ENCODE assay signal across 14 cellular contexts in the genomic region with DNA sequence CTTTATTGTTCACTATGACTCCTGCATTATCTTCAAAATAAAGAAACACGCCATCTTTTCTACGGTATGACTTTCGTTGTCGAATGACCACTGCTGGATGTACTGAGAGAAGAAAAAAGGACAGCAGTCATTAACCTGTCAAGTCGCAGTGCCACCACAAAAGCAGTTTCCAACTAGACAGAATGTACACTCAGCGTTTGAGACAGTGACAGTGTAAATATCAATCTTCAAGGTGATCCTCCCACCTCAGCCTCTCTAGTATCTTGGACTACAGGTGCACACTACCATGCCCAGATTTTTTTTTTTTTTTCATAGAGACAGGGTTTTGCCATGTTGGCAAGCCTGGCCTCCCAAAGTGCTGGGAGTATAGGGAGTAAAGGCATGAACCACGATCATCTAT. TPM values are rescaled to one million over a fixed set of nuclear protein-coding genes. Genes with fewer than 3 reads are reported as not detected.
DNase-seq lines count a peak whose midpoint lies in the region; ATAC-seq and TF ChIP-seq lines count a peak whose summit lies in the region.
"Had no signal": no experiment of that assay in that cellular context is flagged by ENCODE, and none has a peak within 500 bp of the region (broad histone marks: within the 10 kb centered on the region; RNA-seq: fewer than 3 reads in every experiment).

No MANE protein-coding gene starts in this region.

- no peak overlapping the region for H3K9ac ChIP-seq in SK-N-SH

- WGBS in SK-N-SH (ENCODE audit: low lambda C conversion rate) = 87% methylated on average over 7 of the region's 7 CpGs

- DNase-seq in SK-N-SH = no peak
- no peak for DNase-seq in NB4 (ENCODE audit: low read depth)
- DNase-seq in central memory CD8-positive, alpha-beta T cell (ENCODE audit: low spot score in 2 of 2) = no peak
- no peak for DNase-seq in neural crest cell (ENCODE audit: low read depth, low spot score)
- no peak for DNase-seq in sciatic nerve (ENCODE audit: low spot score)
- DNase-seq: 8988T, GDM1, left ventricle myocardium superior, RPMI8226 had no signal

- CTCF ChIA-PET in SK-N-SH (lab: Yijun Ruan, JAX) = no interaction called here

- TF ChIP-seq CTCF in SK-N-SH (IDR thresholded peaks at IDR 0.05) = no peak
- no peak for TF ChIP-seq CTCF in NB4 (IDR thresholded peaks at IDR 0.05; ENCODE audit: low read depth, low read length)
- no peak for TF ChIP-seq CTCF in neural crest cell (conservative IDR thresholded peaks at IDR 0.05)

- intact Hi-C loops in sciatic nerve (cut with DNase I) = no loop called here

- H3K9me2 ChIP-seq in SK-N-SH = no peaks in the 10 kb centered on the region

- no peaks in the 10 kb centered on the region for H3K27me3 Mint-ChIP-seq in central memory CD8-positive, alpha-beta T cell
- no peaks in the 10 kb centered on the region for H3K27me3 Mint-ChIP-seq in neural crest cell (ENCODE audit: low read depth)

- H3K36me3 ChIP-seq in SK-N-SH (replicated peaks in 1 of 2; ENCODE audit: control insufficient read depth in 1 of 2, insufficient read depth in 2 of 2, low read length in 1 of 2) = peaks cover 46 to 56% of the 10 kb centered on the region in 2 experiments

- peak overlapping the region; percentile 96 for H3K27ac Mint-ChIP-seq in central memory CD8-positive, alpha-beta T cell (ENCODE audit: low read depth)
- H3K27ac Mint-ChIP-seq in neural crest cell (ENCODE audit: unreplicated experiment) = no peak overlapping the region

- H3K9me3 ChIP-seq in SK-N-SH = no peaks in the 10 kb centered on the region
- H3K9me3 ChIP-seq: ascending aorta had no signal

- H3F3A ChIP-seq in SK-N-SH (replicated peaks; ENCODE audit: insufficient read depth) = peaks cover 79% of the 10 kb centered on the region

- H3K9me3 Mint-ChIP-seq in central memory CD8-positive, alpha-beta T cell = no peaks in the 10 kb centered on the region
- no peaks in the 10 kb centered on the region for H3K9me3 Mint-ChIP-seq in neural crest cell

- no peak overlapping the region for H3K27ac ChIP-seq in SK-N-SH (ENCODE audit: low read depth in 2 of 2, low read length in 1 of 2)
- H3K27ac ChIP-seq: ascending aorta had no signal

- H3K4me3 Mint-ChIP-seq in central memory CD8-positive, alpha-beta T cell = no peak overlapping the region
- peak overlapping the region; percentile 98 for H3K4me3 Mint-ChIP-seq in neural crest cell

- peaks cover 42% of the 10 kb centered on the region for H4K20me1 ChIP-seq in SK-N-SH (ENCODE audit: insufficient read depth)

- peaks cover 49% of the 10 kb centered on the region for H3K79me2 ChIP-seq in SK-N-SH (ENCODE audit: insufficient read depth)

- no peak for TF ChIP-seq EP300 in SK-N-SH (IDR thresholded peaks at IDR 0.05; ENCODE audit: borderline replicate concordance in 1 of 2, low read depth in 1 of 2, low read length in 1 of 2)

- H3K4me1 ChIP-seq in SK-N-SH (ENCODE audit: control insufficient read depth in 1 of 2, insufficient read depth in 2 of 2, low read depth in 1 of 2, low read length in 1 of 2) = peaks cover 17 to 20% of the 10 kb centered on the region in 2 experiments; a peak in 2 of 4 replicates

- peaks cover 66% of the 10 kb centered on the region for H3K36me3 Mint-ChIP-seq in central memory CD8-positive, alpha-beta T cell (ENCODE audit: insufficient read depth)
- peaks cover 38% of the 10 kb centered on the region for H3K36me3 Mint-ChIP-seq in neural crest cell (ENCODE audit: low read depth)

- no peak for TF ChIP-seq POLR2A in NB4 (IDR thresholded peaks at IDR 0.05; ENCODE audit: extremely low read depth, insufficient read length)

- H3K4me3 ChIP-seq in SK-N-SH (ENCODE audit: low read depth in 2 of 2, low read length in 1 of 2) = peak overlapping the region; percentile 74 to 91; a peak in 3 of 4 replicates
- peak overlapping the region; percentile 100 for H3K4me3 ChIP-seq in NB4 (ENCODE audit: low read depth, low read length)

- TF ChIP-seq RAD21 in SK-N-SH (IDR thresholded peaks at IDR 0.05; ENCODE audit: low read length) = no peak

- H3K4me1 Mint-ChIP-seq in central memory CD8-positive, alpha-beta T cell = peaks cover 44% of the 10 kb centered on the region
- H3K4me1 Mint-ChIP-seq in neural crest cell = peaks cover 42% of the 10 kb centered on the region

- peak overlapping the region; percentile 97 for H3K4me2 ChIP-seq in SK-N-SH

- POLR2A ChIA-PET in SK-N-SH (lab: Yijun Ruan, JAX) = no interaction called here

- no peak for ATAC-seq in SK-N-SH treated with all-trans-retinoic acid at 6 μM for 48 hours
- ATAC-seq in central memory CD8-positive, alpha-beta T cell (replicated peaks; ENCODE audit: extremely low read depth, poor library complexity, severe bottlenecking) = no peak
- ATAC-seq in sciatic nerve = no peak
- no peak for ATAC-seq in GM19467 (IDR thresholded peaks at IDR 0.05; ENCODE audit: unreplicated experiment)
- ATAC-seq in GM18511 (IDR thresholded peaks at IDR 0.05; ENCODE audit: unreplicated experiment) = no peak
- ATAC-seq: esophagus mucosa, left ventricle myocardium superior had no signal

- H2AFZ ChIP-seq in SK-N-SH (ENCODE audit: low read depth) = no peak overlapping the region

- no peaks in the 10 kb centered on the region for H3K27me3 ChIP-seq in SK-N-SH (ENCODE audit: insufficient read depth)
- H3K27me3 ChIP-seq: ascending aorta had no signal

TF ChIP-seq in SK-N-SH, 30 proteins besides CTCF, POLR2A, EP300 and RAD21 (continues in another document):
- TF ChIP-seq GATA2 (CRISPR knock-in tag; IDR thresholded peaks at IDR 0.05) (no peak), MXI1 (IDR thresholded peaks at IDR 0.05; ENCODE audit: low read depth, low read length) (no peak), NRF1 (IDR thresholded peaks at IDR 0.05; ENCODE audit: low read depth, low read length) (no peak), RFX5 (IDR thresholded peaks at IDR 0.05; ENCODE audit: low read length) (no peak), FOXM1 (IDR thresholded peaks at IDR 0.05; ENCODE audit: low read depth) (no peak), RXRA (IDR thresholded peaks at IDR 0.05; ENCODE audit: borderline replicate concordance, low read depth) (no peak)
- TF ChIP-seq, protein P1, sequence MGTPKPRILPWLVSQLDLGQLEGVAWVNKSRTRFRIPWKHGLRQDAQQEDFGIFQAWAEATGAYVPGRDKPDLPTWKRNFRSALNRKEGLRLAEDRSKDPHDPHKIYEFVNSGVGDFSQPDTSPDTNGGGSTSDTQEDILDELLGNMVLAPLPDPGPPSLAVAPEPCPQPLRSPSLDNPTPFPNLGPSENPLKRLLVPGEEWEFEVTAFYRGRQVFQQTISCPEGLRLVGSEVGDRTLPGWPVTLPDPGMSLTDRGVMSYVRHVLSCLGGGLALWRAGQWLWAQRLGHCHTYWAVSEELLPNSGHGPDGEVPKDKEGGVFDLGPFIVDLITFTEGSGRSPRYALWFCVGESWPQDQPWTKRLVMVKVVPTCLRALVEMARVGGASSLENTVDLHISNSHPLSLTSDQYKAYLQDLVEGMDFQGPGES (IDR thresholded peaks at IDR 0.05; ENCODE audit: low read depth, low read length) = no peak

TF ChIP-seq in SK-N-SH treated with all-trans-retinoic acid at 6 μM for 48 hours, 23 proteins besides CTCF, POLR2A, EP300 and RAD21 (continues in another document):
- no peak for TF ChIP-seq TCF4 (CRISPR knock-in tag; IDR thresholded peaks at IDR 0.05; ENCODE audit: borderline replicate concordance)
- no peak for TF ChIP-seq BACH2 (CRISPR knock-in tag; IDR thresholded peaks at IDR 0.05; ENCODE audit: borderline replicate concordance)
- no peak for TF ChIP-seq TOX (CRISPR knock-in tag; IDR thresholded peaks at IDR 0.05; ENCODE audit: borderline replicate concordance)
- no peak for TF ChIP-seq ZC3H10 (CRISPR knock-in tag; IDR thresholded peaks at IDR 0.05)
- no peak for TF ChIP-seq TSHZ2 (CRISPR knock-in tag; IDR thresholded peaks at IDR 0.05)
- TF ChIP-seq ESRRG (CRISPR knock-in tag; IDR thresholded peaks at IDR 0.05) = no peak
- no peak for TF ChIP-seq GLIS3 (CRISPR knock-in tag; IDR thresholded peaks at IDR 0.05)
- no peak for TF ChIP-seq ZNF565 (CRISPR knock-in tag; conservative IDR thresholded peaks at IDR 0.05; ENCODE audit: low read depth)

RNA-seq across cellular contexts. Expression of gene RPL23, which starts 3.1 kb away (rescaled TPM):
- 2,658 and 2,763 TPM in 2 replicates for polyA plus RNA-seq in SK-N-SH (2012; rRNA removed)
- polyA plus RNA-seq in SK-N-SH (2012; cell fraction: cytosol; rRNA removed) = 3,488 and 4,696 TPM in 2 replicates
- polyA plus RNA-seq in SK-N-SH (2012; cell fraction: nucleus; rRNA removed) = 540 and 582 TPM in 2 replicates
- 1,802 and 1,851 TPM in 2 replicates for total RNA-seq in neural crest cell
- 1,106 TPM for total RNA-seq in sciatic nerve

RNA-seq across cellular contexts. Expression of gene LASP1, which starts 19.5 kb away (rescaled TPM):
- polyA plus RNA-seq in SK-N-SH (2012; rRNA removed) = 79.7 and 102 TPM in 2 replicates
- polyA plus RNA-seq in SK-N-SH (2012; cell fraction: cytosol; rRNA removed) = 59.0 and 70.3 TPM in 2 replicates
- 88.9 and 142 TPM in 2 replicates for polyA plus RNA-seq in SK-N-SH (2012; cell fraction: nucleus; rRNA removed)
- 87.4 and 94.3 TPM in 2 replicates for total RNA-seq in neural crest cell
- total RNA-seq in sciatic nerve = 127 TPM

RNA-seq across cellular contexts. Expression of gene CWC25, which starts 25.3 kb away (rescaled TPM):
- 15.6 and 21.2 TPM in 2 replicates for polyA plus RNA-seq in SK-N-SH (2012; rRNA removed)
- polyA plus RNA-seq in SK-N-SH (2012; cell fraction: cytosol; rRNA removed) = 12.0 and 12.4 TPM in 2 replicates
- 63.5 and 64.6 TPM in 2 replicates for polyA plus RNA-seq in SK-N-SH (2012; cell fraction: nucleus; rRNA removed)
- 18.9 and 19.3 TPM in 2 replicates for total RNA-seq in neural crest cell
- total RNA-seq in sciatic nerve = 25.6 TPM

RNA-seq across cellular contexts. Expression of gene PIP4K2B, which starts 51.0 kb away (rescaled TPM):
- polyA plus RNA-seq in SK-N-SH (2012; rRNA removed) = 29.8 and 36.7 TPM in 2 replicates
- 21.0 and 29.3 TPM in 2 replicates for polyA plus RNA-seq in SK-N-SH (2012; cell fraction: cytosol; rRNA removed)
- polyA plus RNA-seq in SK-N-SH (2012; cell fraction: nucleus; rRNA removed) = 35.7 and 47.9 TPM in 2 replicates
- total RNA-seq in neural crest cell = 95.3 and 105 TPM in 2 replicates
- total RNA-seq in sciatic nerve = 58.5 TPM
